Comparison of ENCODE assay signal across 15 cellular contexts in genomic region chr10:24197319-24197718, GRCh38. TPM values are rescaled to one million over a fixed set of nuclear protein-coding genes. Genes with fewer than 3 reads are reported as not detected.
DNase-seq lines count a peak whose midpoint lies in the region; ATAC-seq and TF ChIP-seq lines count a peak whose summit lies in the region.
"Had no signal": no experiment of that assay in that cellular context is flagged by ENCODE, and none has a peak within 500 bp of the region (broad histone marks: within the 10 kb centered on the region; RNA-seq: fewer than 3 reads in every experiment).

No MANE protein-coding gene starts in this region.

- no peak overlapping the region for H3K4me3 ChIP-seq in left ventricle myocardium inferior
- H3K4me3 ChIP-seq: GM23338 had no signal

- DNase-seq in left ventricle myocardium inferior (no peak), cardiac septum (ENCODE audit: low spot score) (no peak), fibroblast of gingiva (ENCODE audit: low read depth) (peak; percentile 35), HuH-7.5 (ENCODE audit: low spot score) (no peak), activated gamma-delta T cell (lab: John Stamatoyannopoulos, UW) (no peak), NCI-H146 (lab: John Stamatoyannopoulos, UW) (no peak)
- DNase-seq in activated T-cell treated with anti-CD3 and anti-CD28 coated beads, Interleukin-2, amount 50 U/mL, for 4 hours = no peak
- DNase-seq: Calu3; CD4-positive, alpha-beta memory T cell; COR-L47; GF-D8; H9 had no signal

- H3K27me3 Mint-ChIP-seq in nephron (ENCODE audit: low read depth) = peaks cover 3% of the 10 kb centered on the region
- peaks cover 7% of the 10 kb centered on the region for H3K27me3 Mint-ChIP-seq in activated T-cell treated with anti-CD3 and anti-CD28 coated beads, Interleukin-2, amount 50 U/mL, for 4 hours (ENCODE audit: low read depth)
- H3K27me3 Mint-ChIP-seq: CD4-positive, alpha-beta memory T cell had no signal

- H3K27ac ChIP-seq in left ventricle myocardium inferior (replicated peaks) = peak overlapping the region; percentile 36
- H3K27ac ChIP-seq: 22Rv1 had no signal

- peak overlapping the region in 2 of 3 experiments; percentile 13 to 60 for H3K27ac Mint-ChIP-seq in nephron
- H3K27ac Mint-ChIP-seq: CD4-positive, alpha-beta memory T cell; GM23338; H9 had no signal

- TF ChIP-seq CTCF in left ventricle myocardium inferior (IDR thresholded peaks at IDR 0.05; ENCODE audit: borderline replicate concordance) (no peak), nephron (IDR thresholded peaks at IDR 0.05; ENCODE audit: unreplicated experiment in 3 of 3) (no peak)

- no peaks in the 10 kb centered on the region for H3K9me3 ChIP-seq in left ventricle myocardium inferior (replicated peaks)

- H3K4me1 ChIP-seq in left ventricle myocardium inferior = peaks cover 42% of the 10 kb centered on the region

- intact Hi-C loops in left ventricle myocardium inferior (cut with micrococcal nuclease) = loop anchor here (2.0 to 10.0 kb wide), 3 partner anchors 83 to 317 kb away; no protein-coding TSS in a partner anchor
- intact Hi-C loops in cardiac septum (cut with DNase I) = loop anchor here (1.0 to 5.0 kb wide), 3 partner anchors 160 to 320 kb away; no protein-coding TSS in a partner anchor

- H3K4me1 Mint-ChIP-seq in nephron = peaks cover 47% of the 10 kb centered on the region
- H3K4me1 Mint-ChIP-seq in activated T-cell treated with anti-CD3 and anti-CD28 coated beads, Interleukin-2, amount 50 U/mL, for 4 hours (ENCODE audit: low read depth) = no peaks in the 10 kb centered on the region
- H3K4me1 Mint-ChIP-seq: CD4-positive, alpha-beta memory T cell had no signal

- no peak for ATAC-seq in activated T-cell treated with anti-CD3 and anti-CD28 coated beads, Interleukin-2, amount 50 U/mL, for 4 hours

- H3K9me3 Mint-ChIP-seq in nephron = no peaks in the 10 kb centered on the region
- no peaks in the 10 kb centered on the region for H3K9me3 Mint-ChIP-seq in activated T-cell treated with anti-CD3 and anti-CD28 coated beads, Interleukin-2, amount 50 U/mL, for 4 hours
- H3K9me3 Mint-ChIP-seq: GM23338, H9 had no signal

- no peaks in the 10 kb centered on the region for H3K36me3 ChIP-seq in left ventricle myocardium inferior

- H3K36me3 Mint-ChIP-seq in nephron (ENCODE audit: low read depth) = no peaks in the 10 kb centered on the region
- H3K36me3 Mint-ChIP-seq in activated T-cell treated with anti-CD3 and anti-CD28 coated beads, Interleukin-2, amount 50 U/mL, for 4 hours (ENCODE audit: insufficient read depth) = no peaks in the 10 kb centered on the region
- H3K36me3 Mint-ChIP-seq: CD4-positive, alpha-beta memory T cell had no signal

- H3K27me3 ChIP-seq in left ventricle myocardium inferior (ENCODE audit: low read depth) = no peaks in the 10 kb centered on the region

- no peak overlapping the region for H3K4me3 Mint-ChIP-seq in nephron
- H3K4me3 Mint-ChIP-seq in activated T-cell treated with anti-CD3 and anti-CD28 coated beads, Interleukin-2, amount 50 U/mL, for 4 hours = no peak overlapping the region
- H3K4me3 Mint-ChIP-seq: CD4-positive, alpha-beta memory T cell; GM23338; H9 had no signal

RNA-seq across cellular contexts. Expression of gene KIAA1217, which starts 11.6 kb away (rescaled TPM):
- total RNA-seq in left ventricle myocardium inferior = 30.2 TPM
- 24.0 TPM for total RNA-seq in cardiac septum
- under 1 TPM; 0.20 to 0.87 (median 0.50) TPM for total RNA-seq in activated T-cell treated with anti-CD3 and anti-CD28 coated beads, Interleukin-2, amount 50 U/mL, for 4 hours

Comparison
In these comparisons a context has a peak if more than half of its experiments do, and no peak if none do; other contexts are left out.
1. RNA of gene KIAA1217, which starts 11.6 kb away (total RNA-seq): 30.2 TPM in left ventricle myocardium inferior (single experiment) and 24.0 TPM in cardiac septum (single experiment); 0.20 to 0.87 TPM in activated T-cell treated with anti-CD3 and anti-CD28 coated beads, Interleukin-2, amount 50 U/mL, for 4 hours; every median in the first group is over 10 times any median in the second.